8 cellular contexts compared by ENCODE assay signal in the genomic region with DNA sequence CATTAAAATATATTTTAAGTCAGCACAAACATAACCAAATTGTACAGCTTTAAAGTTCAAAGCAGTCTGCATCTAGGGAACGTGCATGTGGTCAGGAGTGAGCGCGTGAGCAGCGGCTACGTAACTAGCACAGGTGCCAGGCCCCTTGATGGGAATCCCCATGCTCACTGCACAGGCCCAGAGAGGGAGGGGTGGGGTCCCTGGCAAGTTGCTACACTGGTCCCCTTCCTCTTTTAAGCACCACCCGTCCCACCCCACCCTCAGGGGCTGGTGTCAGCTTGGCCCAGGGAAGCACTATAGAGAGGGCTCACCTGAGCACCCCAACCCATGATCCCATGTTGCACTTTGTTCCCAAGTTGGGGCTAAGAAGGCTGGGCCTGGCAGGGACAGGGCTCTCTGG. TPM values are rescaled to one million over a fixed set of nuclear protein-coding genes. Genes with fewer than 3 reads are reported as not detected.
DNase-seq lines count a peak whose midpoint lies in the region; ATAC-seq and TF ChIP-seq lines count a peak whose summit lies in the region.

No MANE protein-coding gene starts in this region.

- no peaks in the 10 kb centered on the region for H3K36me3 ChIP-seq in ACC112 (ENCODE audit: insufficient read depth, low read length)
- H3K36me3 ChIP-seq in ascending aorta = peaks cover 23 to 54% of the 10 kb centered on the region in 2 donors
- peaks cover 18 to 23% of the 10 kb centered on the region in 2 donors for H3K36me3 ChIP-seq in thyroid gland

- H3K9me3 ChIP-seq in ascending aorta (no peaks in the 10 kb centered on the region), thyroid gland (no peaks in the 10 kb centered on the region)

- TF ChIP-seq CTCF in HL-60 (IDR thresholded peaks at IDR 0.05; ENCODE audit: insufficient read depth, low read length) (no peak), ascending aorta (IDR thresholded peaks at IDR 0.05) (no peak), thyroid gland (IDR thresholded peaks at IDR 0.05) (no peak)

- H3K4me3 ChIP-seq in ACC112 (ENCODE audit: low read depth, low read length) (peak overlapping the region; percentile 71), HL-60 (replicated peaks; ENCODE audit: insufficient read depth, low read length) (peak overlapping the region; percentile 76), ascending aorta (peak overlapping the region; percentile 86 to 98), thyroid gland (replicated peaks in 1 of 3) (peak overlapping the region in 1 of 3 donors; percentile 49)

- WGBS in thyroid gland, 2 donors = 40 to 47% methylated on average over 6 of the region's 6 CpGs

- ATAC-seq in left colon (no peak), HG02885 (IDR thresholded peaks at IDR 0.05; ENCODE audit: poor library complexity, unreplicated experiment) (no peak), GM19397 (IDR thresholded peaks at IDR 0.05; ENCODE audit: unreplicated experiment) (no peak)

- H2AFZ ChIP-seq in ACC112 (ENCODE audit: low read length, unreplicated experiment) = no peak overlapping the region

- H3K4me1 ChIP-seq in ACC112 (ENCODE audit: control insufficient read depth, insufficient read depth, low read length, unreplicated experiment) = peaks cover 15% of the 10 kb centered on the region
- peaks cover 14 to 17% of the 10 kb centered on the region in 2 donors for H3K4me1 ChIP-seq in ascending aorta
- peaks cover 20 to 30% of the 10 kb centered on the region in 2 donors for H3K4me1 ChIP-seq in thyroid gland

- H3K27ac ChIP-seq in ACC112 (ENCODE audit: low read depth, low read length) (peak overlapping the region; percentile 78), HL-60 (replicated peaks) (peak overlapping the region; percentile 96), ascending aorta (peak overlapping the region; percentile 89 to 97), thyroid gland (peak overlapping the region; percentile 73 to 92 (median 88))

- H3K27me3 ChIP-seq in ACC112 (ENCODE audit: insufficient read depth, low read length) (no peaks in the 10 kb centered on the region), HL-60 (ENCODE audit: insufficient read depth, poor library complexity, severe bottlenecking) (no peaks in the 10 kb centered on the region), ascending aorta (no peaks in the 10 kb centered on the region), thyroid gland (no peaks in the 10 kb centered on the region)

- TF ChIP-seq POLR2A in thyroid gland (IDR thresholded peaks at IDR 0.05) = no peak

- H3K79me2 ChIP-seq in ACC112 (ENCODE audit: control insufficient read depth, insufficient read depth, low read length, unreplicated experiment) = peaks cover 14% of the 10 kb centered on the region

- intact Hi-C loops in ascending aorta (cut with DNase I) (loop anchor here (1.0 to 10.0 kb wide), 3 partner anchors 50 to 130 kb away; a partner anchor contains a TSS), left colon (cut with DNase I, micrococcal nuclease) (no loop called here), thyroid gland (cut with DNase I) (loop anchor here (5.0 kb wide), 1 partner anchor 63 kb away; a partner anchor contains a TSS)

- no peak for DNase-seq in HL-60 (ENCODE audit: low read depth in 1 of 2, low spot score in 1 of 2)
- no peak for DNase-seq in ascending aorta (ENCODE audit: low spot score in 2 of 2)
- peak; percentile 50 to 66 for DNase-seq in left colon
- peak; percentile 38 to 43 for DNase-seq in thyroid gland
- no peak for DNase-seq in SKM-1 treated with dmso at 0.1 percent for 144 hours (lab: John Stamatoyannopoulos, UW; ENCODE audit: unreplicated experiment)

RNA-seq across cellular contexts. Expression of a gene that starts 0.8 kb away (rescaled TPM):
- total RNA-seq in ascending aorta (16.4 TPM), left colon (10 to 100 TPM; 54.2 to 78.4 TPM), thyroid gland (10 to 100 TPM; 28.5 to 85.6 (median 57.7) TPM)

RNA-seq across cellular contexts. Expression of a gene that starts 5.1 kb away (rescaled TPM):
- total RNA-seq in ascending aorta = 0.43 TPM
- not detected for total RNA-seq in left colon
- total RNA-seq in thyroid gland = 1 to 10 TPM in 2 of 4 donors, under 1 TPM in 2; 0.40 to 2.8 (median 1.0) TPM

RNA-seq across cellular contexts. Expression of a gene that starts 35.2 kb away (rescaled TPM):
- total RNA-seq in ascending aorta = 33.1 TPM
- 10 to 100 TPM; 40.3 to 44.0 TPM for total RNA-seq in left colon
- 10 to 100 TPM; 25.9 to 36.8 (median 33.5) TPM for total RNA-seq in thyroid gland

RNA-seq across cellular contexts. Expression of a gene that starts 35.3 kb away (rescaled TPM):
- 12.6 TPM for total RNA-seq in ascending aorta
- 10 to 100 TPM; 22.1 to 28.2 TPM for total RNA-seq in left colon
- 10 to 100 TPM; 21.5 to 43.5 (median 40.7) TPM for total RNA-seq in thyroid gland

RNA-seq across cellular contexts. Expression of a gene that starts 50.4 kb away (rescaled TPM):
- total RNA-seq in ascending aorta = 79.5 TPM
- 100 to 1,000 TPM; 153 to 182 TPM for total RNA-seq in left colon
- 100 to 1,000 TPM in 3 of 4 donors, 10 to 100 TPM in 1; 92.2 to 219 (median 185) TPM for total RNA-seq in thyroid gland

Comparison
In these comparisons a context has a peak if more than half of its experiments do, and no peak if none do; other contexts are left out.
1. DNase-seq: peak in left colon (2 of 2) and thyroid gland (2 of 2); none in HL-60 (0 of 2), ascending aorta (0 of 2) and SKM-1 treated with dmso at 0.1 percent for 144 hours (single experiment).
2. intact Hi-C loops: an anchor here in ascending aorta (1.0 to 10.0 kb wide) and thyroid gland (5.0 kb wide); none called in left colon.
3. Peak in every context shown above with its lines, with median percentiles within 50 percentile points of each other: H3K27ac ChIP-seq.